8 cellular contexts compared by ENCODE assay signal in the genomic region with DNA sequence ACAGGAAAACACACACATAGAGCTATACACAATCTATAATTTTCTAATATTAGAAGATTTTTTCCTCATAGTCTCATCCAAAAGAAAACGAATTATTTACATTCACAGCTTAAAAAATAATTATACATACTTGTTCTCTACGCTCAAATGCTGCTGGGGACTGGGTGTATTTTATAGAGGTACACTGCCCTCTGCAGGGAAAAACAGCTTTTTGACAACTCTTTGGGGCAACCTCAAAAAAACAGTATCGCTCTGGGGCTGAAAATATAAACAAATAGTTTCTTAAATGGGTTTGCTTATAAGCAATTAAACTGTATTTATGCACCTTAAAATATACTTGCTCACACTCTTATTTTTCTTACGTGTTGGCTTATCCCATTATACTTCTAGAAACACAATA.
DNase-seq lines count a peak whose midpoint lies in the region; ATAC-seq, FAIRE-seq and TF ChIP-seq lines count a peak whose summit lies in the region.

No MANE protein-coding gene starts in this region.

- H4K20me1 ChIP-seq in IMR-90 (ENCODE audit: insufficient read depth, low read length) = no peaks in the 10 kb centered on the region
- no peaks in the 10 kb centered on the region for H4K20me1 ChIP-seq in astrocyte (ENCODE audit: insufficient read depth, low read length)

- H3K27me3 ChIP-seq in IMR-90 (ENCODE audit: control insufficient read depth, insufficient read depth, low read length) (no peaks in the 10 kb centered on the region; the same call in 1 of the 2 replicates), astrocyte (ENCODE audit: insufficient read depth, low read length) (peaks cover 3% of the 10 kb centered on the region), lower lobe of right lung (ENCODE audit: low read depth) (no peaks in the 10 kb centered on the region)

- no peak overlapping the region for H2BK15ac ChIP-seq in IMR-90 (ENCODE audit: low read depth, low read length)

- H3K4me1 ChIP-seq in IMR-90 (ENCODE audit: control insufficient read depth, insufficient read depth, low read length) (no peaks in the 10 kb centered on the region), astrocyte (ENCODE audit: insufficient read depth, low read length) (no peaks in the 10 kb centered on the region), lower lobe of right lung (no peaks in the 10 kb centered on the region)

- H3K79me2 ChIP-seq in astrocyte (ENCODE audit: insufficient read depth, low read length) = no peaks in the 10 kb centered on the region

- H3K4me3 Mint-ChIP-seq in astrocyte (ENCODE audit: unreplicated experiment) = no peak overlapping the region
- H3K4me3 Mint-ChIP-seq in activated naive CD4-positive, alpha-beta T cell treated with anti-CD3 and anti-CD28 coated beads for 36 hours = no peak overlapping the region

- no peak for FAIRE-seq in astrocyte (lab: Jason Lieb, UNC)

- H3K27me3 Mint-ChIP-seq in astrocyte (ENCODE audit: low read depth, unreplicated experiment) = peaks cover 2% of the 10 kb centered on the region
- peaks cover 4% of the 10 kb centered on the region for H3K27me3 Mint-ChIP-seq in activated naive CD4-positive, alpha-beta T cell treated with anti-CD3 and anti-CD28 coated beads for 36 hours (ENCODE audit: low read depth)

- no peak overlapping the region for H3K27ac ChIP-seq in IMR-90 (ENCODE audit: insufficient read depth, low read length)
- H3K27ac ChIP-seq in astrocyte (ENCODE audit: low read depth, low read length) = no peak overlapping the region
- H3K27ac ChIP-seq in lower lobe of right lung = no peak overlapping the region

- H2AFZ ChIP-seq in IMR-90 (replicated peaks; ENCODE audit: low read length, poor library complexity) (no peak overlapping the region), astrocyte (ENCODE audit: low read depth, low read length) (no peak overlapping the region)

- no peak overlapping the region for H3K9ac ChIP-seq in IMR-90 (ENCODE audit: low read depth, low read length)
- H3K9ac ChIP-seq in astrocyte (ENCODE audit: low read length) = no peak overlapping the region

- H3K36me3 Mint-ChIP-seq in astrocyte (ENCODE audit: low read depth, unreplicated experiment) = no peaks in the 10 kb centered on the region
- no peaks in the 10 kb centered on the region for H3K36me3 Mint-ChIP-seq in activated naive CD4-positive, alpha-beta T cell treated with anti-CD3 and anti-CD28 coated beads for 36 hours (ENCODE audit: low read depth)

- no peak overlapping the region for H3K14ac ChIP-seq in IMR-90 (replicated peaks; ENCODE audit: low read depth, low read length)

- TF ChIP-seq CTCF in IMR-90 (conservative IDR thresholded peaks at IDR 0.05; ENCODE audit: low read depth, low read length) = 0 out of 2 replicates have a peak, but pooled peaks have one; percentile 29
- peak; percentile 30 for TF ChIP-seq CTCF in astrocyte (IDR thresholded peaks at IDR 0.05; ENCODE audit: insufficient read depth, low read depth, low read length)
- peak; percentile 24 for TF ChIP-seq CTCF in lower lobe of right lung (IDR thresholded peaks at IDR 0.05)

- DNase-seq in DMS153 (lab: John Stamatoyannopoulos, UW) (peak; percentile 38), IMR-90 (peak; percentile 11), astrocyte (ENCODE audit: low read depth) (no peak), lower lobe of right lung (no peak)
- DNase-seq in activated naive CD4-positive, alpha-beta T cell treated with anti-CD3 and anti-CD28 coated beads for 36 hours = no peak

- H3K27ac Mint-ChIP-seq in astrocyte (ENCODE audit: unreplicated experiment) = no peak overlapping the region
- H3K27ac Mint-ChIP-seq in activated naive CD4-positive, alpha-beta T cell treated with anti-CD3 and anti-CD28 coated beads for 36 hours = no peak overlapping the region

- no peak overlapping the region for H4K8ac ChIP-seq in IMR-90 (ENCODE audit: low read depth in 2 of 2, low read length in 2 of 2)

- H3K23ac ChIP-seq in IMR-90 (ENCODE audit: low read depth, low read length) = no peak overlapping the region

- no peaks in the 10 kb centered on the region for H3K36me3 ChIP-seq in IMR-90 (ENCODE audit: control insufficient read depth, insufficient read depth, low read length)
- H3K36me3 ChIP-seq in astrocyte (ENCODE audit: insufficient read depth, low read length) = no peaks in the 10 kb centered on the region
- H3K36me3 ChIP-seq in lower lobe of right lung = no peaks in the 10 kb centered on the region

- intact Hi-C loops in IMR-90 (cut with micrococcal nuclease) = loop anchor here (10.0 kb wide), 3 partner anchors 1570 to 1910 kb away; no protein-coding TSS in a partner anchor
- intact Hi-C loops in lower lobe of right lung (cut with DNase I) = no loop called here
- intact Hi-C loops in activated naive CD4-positive, alpha-beta T cell treated with anti-CD3 and anti-CD28 coated beads for 36 hours (cut with micrococcal nuclease) = no loop called here

- peak; percentile 56; the same call in 1 of the 2 replicates for ATAC-seq in IMR-90 (ENCODE audit: low read depth)
- no peak for ATAC-seq in lower lobe of right lung
- ATAC-seq in GM18867 (IDR thresholded peaks at IDR 0.05; ENCODE audit: unreplicated experiment) = no peak
- no peak for ATAC-seq in GM18858 (IDR thresholded peaks at IDR 0.05; ENCODE audit: unreplicated experiment)
- ATAC-seq in GM21447 (IDR thresholded peaks at IDR 0.05; ENCODE audit: unreplicated experiment) = no peak

- no peak for TF ChIP-seq POLR2A in IMR-90 (IDR thresholded peaks at IDR 0.05; ENCODE audit: low read depth, low read length)

- no CpG with 5 or more reads among the region's 4 CpGs for WGBS in IMR-90 (ENCODE audit: extremely low coverage in 2 of 2, insufficient read length in 1 of 2), 2 experiments

- H3K79me1 ChIP-seq in IMR-90 (ENCODE audit: low read depth in 1 of 2, low read length in 2 of 2) = no peaks in the 10 kb centered on the region

- no peaks in the 10 kb centered on the region for H3K9me3 Mint-ChIP-seq in astrocyte (ENCODE audit: unreplicated experiment)
- H3K9me3 Mint-ChIP-seq in activated naive CD4-positive, alpha-beta T cell treated with anti-CD3 and anti-CD28 coated beads for 36 hours = no peaks in the 10 kb centered on the region

- TF ChIP-seq RAD21 in IMR-90 (IDR thresholded peaks at IDR 0.05; ENCODE audit: low read length) = peak; percentile 37

- no peak overlapping the region for H3K4me2 ChIP-seq in IMR-90 (ENCODE audit: low read depth, low read length)
- no peak overlapping the region for H3K4me2 ChIP-seq in astrocyte (ENCODE audit: low read length)

- H3K18ac ChIP-seq in IMR-90 (ENCODE audit: low read depth, low read length) = no peak overlapping the region

- no peak overlapping the region for H4K91ac ChIP-seq in IMR-90 (ENCODE audit: insufficient read depth, low read depth, low read length)

- no peak overlapping the region for H2AK5ac ChIP-seq in IMR-90 (ENCODE audit: low read depth, low read length)

- no peaks in the 10 kb centered on the region for H3K9me1 ChIP-seq in IMR-90 (ENCODE audit: insufficient read depth, low read length)

- in situ Hi-C loops in IMR-90 (cut with MboI; ENCODE audit: low sequenced_read_pairs) = no loop called here

- no peak overlapping the region for H2BK120ac ChIP-seq in IMR-90 (ENCODE audit: low read depth, low read length)

- CTCF ChIA-PET in IMR-90 (lab: Yijun Ruan, JAX) = interaction anchor here (0.6 to 1.2 kb wide), 4 partner anchors 12 to 495 kb away, joined by 3 read pairs; no protein-coding TSS in a partner anchor
- CTCF ChIA-PET in activated naive CD4-positive, alpha-beta T cell treated with anti-CD3 and anti-CD28 coated beads for 36 hours (lab: Charles Lee) = interaction anchor here (0.6 to 1.0 kb wide), 4 partner anchors 192 to 1754 kb away, joined by 3 to 4 read pairs (median 3); no protein-coding TSS in a partner anchor

- no peak overlapping the region for H3K56ac ChIP-seq in IMR-90 (ENCODE audit: extremely low read depth, insufficient read depth, low read length)

- no peak overlapping the region for H2BK20ac ChIP-seq in IMR-90 (ENCODE audit: low read depth, low read length)

- H3K4me3 ChIP-seq in IMR-90 (ENCODE audit: insufficient read depth, low read depth, low read length) (no peak overlapping the region), astrocyte (ENCODE audit: insufficient read depth, low read depth, low read length) (no peak overlapping the region), lower lobe of right lung (no peak overlapping the region)

- no peaks in the 10 kb centered on the region for H3K4me1 Mint-ChIP-seq in astrocyte (ENCODE audit: low read depth, unreplicated experiment)
- H3K4me1 Mint-ChIP-seq in activated naive CD4-positive, alpha-beta T cell treated with anti-CD3 and anti-CD28 coated beads for 36 hours (ENCODE audit: low read depth) = no peaks in the 10 kb centered on the region

- H3K4ac ChIP-seq in IMR-90 (ENCODE audit: low read depth, low read length) = no peak overlapping the region

- POLR2A ChIA-PET in IMR-90 (lab: Charles Lee; ENCODE audit: unreplicated experiment) = no interaction called here

- H2AK9ac ChIP-seq in IMR-90 (replicated peaks; ENCODE audit: low read depth, low read length, poor library complexity) = no peak overlapping the region

- no peak overlapping the region for H4K5ac ChIP-seq in IMR-90 (ENCODE audit: low read depth, low read length)

- no peak overlapping the region for H2BK5ac ChIP-seq in IMR-90 (ENCODE audit: low read depth, low read length, poor library complexity, severe bottlenecking)

- no TSS peak for BruUV-seq in IMR-90 (replicated peaks; lab: Mats Ljungman, UMichigan)

- H3K9me3 ChIP-seq in IMR-90 (ENCODE audit: control insufficient read depth, insufficient read depth, low read length) (no peaks in the 10 kb centered on the region), astrocyte (ENCODE audit: insufficient read depth, low read depth, low read length) (no peaks in the 10 kb centered on the region), lower lobe of right lung (no peaks in the 10 kb centered on the region)

- dilution Hi-C loops in IMR-90 (cut with HindIII; ENCODE audit: low sequenced_read_pairs, unreplicated experiment) = no loop called here

TF ChIP-seq in IMR-90, 13 proteins besides CTCF, POLR2A, EP300 and RAD21:
- 0 out of 2 replicates have a peak, but pooled peaks have one; percentile 22 for TF ChIP-seq SMC3 (IDR thresholded peaks at IDR 0.05; ENCODE audit: low read depth, low read length)
- TF ChIP-seq NFE2L2 (IDR thresholded peaks at IDR 0.05; ENCODE audit: low read depth, low read length) = no peak
TF ChIP-seq in IMR-90: peak in this region for 1.

Comparison
In these comparisons a context has a peak if more than half of its experiments do, and no peak if none do; other contexts are left out.
1. DNase-seq: peak in DMS153 (single experiment) and IMR-90 (single experiment); none in astrocyte (single experiment), lower lobe of right lung (single experiment) and activated naive CD4-positive, alpha-beta T cell treated with anti-CD3 and anti-CD28 coated beads for 36 hours (single experiment).
2. Peak in every context shown above with its lines, with median percentiles within 50 percentile points of each other: CTCF ChIP-seq.